ENCODE assay signal across 21 cellular contexts in genomic region chr3:133824961-133825485, GRCh38.
"Had no signal": no experiment of that assay in that cellular context is flagged by ENCODE, and none has a peak within 500 bp of the region (broad histone marks: within the 10 kb centered on the region; RNA-seq: fewer than 3 reads in every experiment).

No MANE protein-coding gene starts in this region.

- ATAC-seq: effector memory CD8-positive, alpha-beta T cell; foreskin keratinocyte; heart left ventricle; sciatic nerve had no signal

- H3K4me3 Mint-ChIP-seq: dendritic cell treated with granulocyte-macrophage colony-stimulating factor and Interleukin-4, amounts not matched to agents 40 ng/mL and 50 ng/mL, for 4 days; effector memory CD8-positive, alpha-beta T cell; naive B cell; nephron; type B pancreatic cell had no signal

- H3K27ac Mint-ChIP-seq: dendritic cell treated with granulocyte-macrophage colony-stimulating factor and Interleukin-4, amounts not matched to agents 40 ng/mL and 50 ng/mL, for 4 days; nephron; type B pancreatic cell had no signal

- FAIRE-seq: colon had no signal

- H3K9me3 Mint-ChIP-seq: dendritic cell treated with granulocyte-macrophage colony-stimulating factor and Interleukin-4, amounts not matched to agents 40 ng/mL and 50 ng/mL, for 4 days; effector memory CD8-positive, alpha-beta T cell; naive B cell; nephron; type B pancreatic cell had no signal

- H3K27me3 Mint-ChIP-seq: effector memory CD8-positive, alpha-beta T cell; naive B cell; type B pancreatic cell had no signal

- DNase-seq: effector memory CD8-positive, alpha-beta T cell; foreskin keratinocyte; heart left ventricle; hippocampal formation; kidney glomerular epithelial cell; mesendoderm; naive B cell; retina; spleen; stimulated activated CD4-positive, alpha-beta T cell treated with anti-CD3 and anti-CD28 coated beads, Interleukin-15, amount 100 ng/mL, for 24 hours; stimulated activated CD4-positive, alpha-beta T cell treated with anti-CD3 and anti-CD28 coated beads, Interleukin-1b, Interleukin-23, amount 100 ng/mL, for 48 hours; stimulated activated CD4-positive, alpha-beta T cell treated with anti-CD3 and anti-CD28 coated beads, Interleukin-4, amount 100 ng/mL, for 24 hours; stimulated activated naive CD4-positive, alpha-beta T cell; thyroid gland; uterus had no signal

- H3K4me1 Mint-ChIP-seq: nephron had no signal

- H3K9me3 ChIP-seq: heart left ventricle, prostate gland, spleen, thyroid gland, uterus had no signal
